Comparison of ENCODE assay signal across 30 cellular contexts in the genomic region with DNA sequence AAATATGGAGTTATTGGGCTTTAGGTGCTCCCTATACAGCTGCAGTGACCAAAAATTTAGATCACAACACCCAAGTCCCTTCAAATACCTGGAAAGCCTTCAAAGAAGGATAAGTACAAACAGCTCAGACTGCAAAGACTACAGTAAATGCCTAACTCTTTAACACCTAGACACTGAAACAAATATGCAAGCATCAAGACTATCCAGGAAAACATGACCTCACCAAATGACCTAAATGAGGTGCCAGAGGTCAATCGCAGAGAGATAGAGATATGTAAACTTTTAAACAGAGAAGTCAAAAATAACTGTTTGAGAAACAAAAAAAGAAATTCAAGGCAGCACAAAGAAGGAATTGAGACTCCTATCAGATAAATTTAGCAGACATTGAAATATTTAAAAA.
"Had no signal": no experiment of that assay in that cellular context is flagged by ENCODE, and none has a peak within 500 bp of the region (broad histone marks: within the 10 kb centered on the region; RNA-seq: fewer than 3 reads in every experiment).

No MANE protein-coding gene starts in this region.

- H3K4me3 ChIP-seq: MG63, PC-9, SJCRH30, SK-N-MC had no signal

- H3K36me3 ChIP-seq: MG63, SJCRH30 had no signal

- H3K27me3 Mint-ChIP-seq: T-cell had no signal

- H2AFZ ChIP-seq: PC-9 had no signal

- H3K4me1 ChIP-seq: SJCRH30 had no signal

- H3K36me3 Mint-ChIP-seq: T-cell had no signal

- DNase-seq: Kasumi-1, MG63, MV-4-11, NCI-H1092, NCI-H1105, NCI-H1417 treated with DMSO at 0.1 percent for 48 hours, NCI-H1436 treated with DMSO at 0.1 percent for 48 hours, NCI-H1694 treated with DMSO at 0.1 percent for 48 hours, NCI-H187 treated with DMSO at 0.1 percent for 48 hours, NCI-H2029, NCI-H2081, NCI-H2171 treated with DMSO at 0.1 percent for 48 hours, NCI-H2227 treated with DMSO at 0.1 percent for 48 hours, NCI-H345, NCI-H446, NCI-H524, NCI-H526, NCI-H69, NCI-H748 treated with DMSO at 0.1 percent for 48 hours, NCI-H82, PC-9, SHP77, SIG-M5, SJCRH30, T-cell had no signal

- H3K4me3 Mint-ChIP-seq: T-cell had no signal

- H3K4me1 Mint-ChIP-seq: T-cell had no signal

- H3K27ac ChIP-seq: PC-9, RWPE1, SJCRH30, SK-N-MC had no signal

- H3K4me2 ChIP-seq: PC-9 had no signal

- H3K27me3 ChIP-seq: MG63, SJCRH30 had no signal

- ATAC-seq: Panc1, Right ventricle myocardium inferior, SK-N-SH treated with all-trans-retinoic acid at 6 μM for 48 hours, T-cell had no signal

- H3K9me3 ChIP-seq: MG63, SJCRH30 had no signal

- H3K27ac Mint-ChIP-seq: T-cell had no signal
